In the genomic region with DNA sequence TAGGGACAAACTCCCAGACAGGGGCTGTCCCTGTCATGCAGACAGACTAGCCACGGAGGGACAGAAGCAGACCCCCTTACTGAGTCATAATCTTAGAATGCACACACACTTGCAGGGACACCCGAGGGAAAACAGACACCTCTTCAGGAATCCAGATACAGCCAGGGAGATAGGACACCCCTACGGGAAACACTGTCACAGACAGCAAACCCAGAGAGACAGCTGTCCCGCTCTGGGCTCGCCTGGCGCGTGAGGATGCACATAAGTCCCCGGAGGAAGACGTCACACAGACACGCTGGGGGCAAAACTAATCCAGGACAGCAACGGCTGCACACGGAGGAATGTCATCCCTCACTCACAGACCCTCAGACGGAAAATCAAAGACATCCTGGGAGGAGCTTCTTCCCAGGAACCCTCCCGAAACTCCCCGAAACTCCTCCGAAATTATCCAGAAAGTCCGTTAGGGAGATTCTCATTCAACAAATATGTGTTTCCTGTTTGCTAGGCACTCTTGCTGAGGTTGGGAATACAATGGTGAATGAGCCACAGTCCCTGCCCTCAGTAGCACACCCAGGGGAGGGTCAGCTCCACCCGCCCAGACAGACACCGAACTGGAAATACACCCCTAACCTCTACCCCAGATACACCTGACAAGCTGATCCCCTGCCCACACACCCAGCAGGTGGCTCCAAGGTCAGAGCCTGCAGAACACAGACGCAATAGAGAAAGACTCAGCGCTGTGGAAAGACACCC, we compare ENCODE assay signal across 1 cellular context.
TF ChIP-seq lines count a peak whose summit lies in the region.

No MANE protein-coding gene starts in this region.

TF ChIP-seq in HepG2, 621 proteins besides CTCF, POLR2A, EP300 and RAD21:
- TF ChIP-seq ZNF761 (CRISPR knock-in tag; conservative IDR thresholded peaks at IDR 0.05) = no peak
- TF ChIP-seq TEAD2 (CRISPR knock-in tag; IDR thresholded peaks at IDR 0.05) = no peak
- no peak for TF ChIP-seq ZNF713 (CRISPR knock-in tag; IDR thresholded peaks at IDR 0.05)
- TF ChIP-seq ZNF878 (CRISPR knock-in tag; IDR thresholded peaks at IDR 0.05) = no peak
- no peak for TF ChIP-seq TBP (CRISPR knock-in tag; IDR thresholded peaks at IDR 0.05)
- TF ChIP-seq, protein P1, sequence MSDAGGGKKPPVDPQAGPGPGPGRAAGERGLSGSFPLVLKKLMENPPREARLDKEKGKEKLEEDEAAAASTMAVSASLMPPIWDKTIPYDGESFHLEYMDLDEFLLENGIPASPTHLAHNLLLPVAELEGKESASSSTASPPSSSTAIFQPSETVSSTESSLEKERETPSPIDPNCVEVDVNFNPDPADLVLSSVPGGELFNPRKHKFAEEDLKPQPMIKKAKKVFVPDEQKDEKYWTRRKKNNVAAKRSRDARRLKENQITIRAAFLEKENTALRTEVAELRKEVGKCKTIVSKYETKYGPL (CRISPR knock-in tag; IDR thresholded peaks at IDR 0.05) = no peak
- TF ChIP-seq, protein P2, sequence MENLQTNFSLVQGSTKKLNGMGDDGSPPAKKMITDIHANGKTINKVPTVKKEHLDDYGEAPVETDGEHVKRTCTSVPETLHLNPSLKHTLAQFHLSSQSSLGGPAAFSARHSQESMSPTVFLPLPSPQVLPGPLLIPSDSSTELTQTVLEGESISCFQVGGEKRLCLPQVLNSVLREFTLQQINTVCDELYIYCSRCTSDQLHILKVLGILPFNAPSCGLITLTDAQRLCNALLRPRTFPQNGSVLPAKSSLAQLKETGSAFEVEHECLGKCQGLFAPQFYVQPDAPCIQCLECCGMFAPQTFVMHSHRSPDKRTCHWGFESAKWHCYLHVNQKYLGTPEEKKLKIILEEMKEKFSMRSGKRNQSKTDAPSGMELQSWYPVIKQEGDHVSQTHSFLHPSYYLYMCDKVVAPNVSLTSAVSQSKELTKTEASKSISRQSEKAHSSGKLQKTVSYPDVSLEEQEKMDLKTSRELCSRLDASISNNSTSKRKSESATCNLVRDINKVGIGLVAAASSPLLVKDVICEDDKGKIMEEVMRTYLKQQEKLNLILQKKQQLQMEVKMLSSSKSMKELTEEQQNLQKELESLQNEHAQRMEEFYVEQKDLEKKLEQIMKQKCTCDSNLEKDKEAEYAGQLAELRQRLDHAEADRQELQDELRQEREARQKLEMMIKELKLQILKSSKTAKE (CRISPR knock-in tag; IDR thresholded peaks at IDR 0.05; ENCODE audit: borderline replicate concordance) = no peak
- TF ChIP-seq, protein P3, sequence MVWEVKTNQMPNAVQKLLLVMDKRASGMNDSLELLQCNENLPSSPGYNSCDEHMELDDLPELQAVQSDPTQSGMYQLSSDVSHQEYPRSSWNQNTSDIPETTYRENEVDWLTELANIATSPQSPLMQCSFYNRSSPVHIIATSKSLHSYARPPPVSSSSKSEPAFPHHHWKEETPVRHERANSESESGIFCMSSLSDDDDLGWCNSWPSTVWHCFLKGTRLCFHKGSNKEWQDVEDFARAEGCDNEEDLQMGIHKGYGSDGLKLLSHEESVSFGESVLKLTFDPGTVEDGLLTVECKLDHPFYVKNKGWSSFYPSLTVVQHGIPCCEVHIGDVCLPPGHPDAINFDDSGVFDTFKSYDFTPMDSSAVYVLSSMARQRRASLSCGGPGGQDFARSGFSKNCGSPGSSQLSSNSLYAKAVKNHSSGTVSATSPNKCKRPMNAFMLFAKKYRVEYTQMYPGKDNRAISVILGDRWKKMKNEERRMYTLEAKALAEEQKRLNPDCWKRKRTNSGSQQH (CRISPR knock-in tag; IDR thresholded peaks at IDR 0.05; ENCODE audit: low read depth) = no peak
- TF ChIP-seq, protein P4, sequence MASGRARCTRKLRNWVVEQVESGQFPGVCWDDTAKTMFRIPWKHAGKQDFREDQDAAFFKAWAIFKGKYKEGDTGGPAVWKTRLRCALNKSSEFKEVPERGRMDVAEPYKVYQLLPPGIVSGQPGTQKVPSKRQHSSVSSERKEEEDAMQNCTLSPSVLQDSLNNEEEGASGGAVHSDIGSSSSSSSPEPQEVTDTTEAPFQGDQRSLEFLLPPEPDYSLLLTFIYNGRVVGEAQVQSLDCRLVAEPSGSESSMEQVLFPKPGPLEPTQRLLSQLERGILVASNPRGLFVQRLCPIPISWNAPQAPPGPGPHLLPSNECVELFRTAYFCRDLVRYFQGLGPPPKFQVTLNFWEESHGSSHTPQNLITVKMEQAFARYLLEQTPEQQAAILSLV (CRISPR knock-in tag; IDR thresholded peaks at IDR 0.05; ENCODE audit: borderline replicate concordance) = no peak
- TF ChIP-seq, protein P5, sequence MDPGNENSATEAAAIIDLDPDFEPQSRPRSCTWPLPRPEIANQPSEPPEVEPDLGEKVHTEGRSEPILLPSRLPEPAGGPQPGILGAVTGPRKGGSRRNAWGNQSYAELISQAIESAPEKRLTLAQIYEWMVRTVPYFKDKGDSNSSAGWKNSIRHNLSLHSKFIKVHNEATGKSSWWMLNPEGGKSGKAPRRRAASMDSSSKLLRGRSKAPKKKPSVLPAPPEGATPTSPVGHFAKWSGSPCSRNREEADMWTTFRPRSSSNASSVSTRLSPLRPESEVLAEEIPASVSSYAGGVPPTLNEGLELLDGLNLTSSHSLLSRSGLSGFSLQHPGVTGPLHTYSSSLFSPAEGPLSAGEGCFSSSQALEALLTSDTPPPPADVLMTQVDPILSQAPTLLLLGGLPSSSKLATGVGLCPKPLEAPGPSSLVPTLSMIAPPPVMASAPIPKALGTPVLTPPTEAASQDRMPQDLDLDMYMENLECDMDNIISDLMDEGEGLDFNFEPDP (CRISPR knock-in tag; conservative IDR thresholded peaks at IDR 0.05) = no peak
- TF ChIP-seq RXRB (CRISPR knock-in tag; IDR thresholded peaks at IDR 0.05; ENCODE audit: borderline replicate concordance) = no peak
- no peak for TF ChIP-seq XBP1 (CRISPR knock-in tag; IDR thresholded peaks at IDR 0.05)
- no peak for TF ChIP-seq RELA (CRISPR knock-in tag; IDR thresholded peaks at IDR 0.05)
- TF ChIP-seq NFYB (CRISPR knock-in tag; IDR thresholded peaks at IDR 0.05) = no peak
